ENCODE assay signal across 13 cellular contexts in genomic region chr2:23944527-23944926, GRCh38. TPM values are rescaled to one million over a fixed set of nuclear protein-coding genes. Genes with fewer than 3 reads are reported as not detected.
A peak's percentile ranks its signal among the peaks of the same experiment; 100 is the strongest.
DNase-seq lines count a peak whose midpoint lies in the region; ATAC-seq and TF ChIP-seq lines count a peak whose summit lies in the region.
"Had no signal": no experiment of that assay in that cellular context is flagged by ENCODE, and none has a peak within 500 bp of the region (broad histone marks: within the 10 kb centered on the region; RNA-seq: fewer than 3 reads in every experiment).

No MANE protein-coding gene starts in this region.

- H3K36me3 ChIP-seq in endodermal cell (ENCODE audit: control insufficient read depth, insufficient read depth, low read length) = no peaks in the 10 kb centered on the region

- no peaks in the 10 kb centered on the region for H3K4me1 ChIP-seq in endodermal cell (ENCODE audit: control insufficient read depth, insufficient read depth, low read length)

- intact Hi-C loops in activated CD4-positive, alpha-beta T cell treated with anti-CD3 and anti-CD28 coated beads for 36 hours (cut with DNase I, micrococcal nuclease) = loop anchor here in 1 of 2 experiments (5.0 kb wide), 1 partner anchor 103 kb away; the partner anchor contains the start of genes FKBP1B and WDCP

- POLR2A ChIA-PET in activated CD4-positive, alpha-beta T cell treated with anti-CD3 and anti-CD28 coated beads for 36 hours (lab: Charles Lee) = interaction anchor here (0.6 kb wide), 2 partner anchors 67 to 432 kb away, joined by 3 read pairs; no protein-coding TSS in a partner anchor

- H3K27me3 Mint-ChIP-seq in endodermal cell (ENCODE audit: insufficient read depth) = no peaks in the 10 kb centered on the region
- H3K27me3 Mint-ChIP-seq in mesothelial cell of epicardium (ENCODE audit: low read depth) = no peaks in the 10 kb centered on the region
- no peaks in the 10 kb centered on the region for H3K27me3 Mint-ChIP-seq in activated CD4-positive, alpha-beta T cell treated with anti-CD3 and anti-CD28 coated beads for 36 hours
- H3K27me3 Mint-ChIP-seq in nephron progenitor cell (ENCODE audit: low read depth, poor library complexity) = no peaks in the 10 kb centered on the region
- H3K27me3 Mint-ChIP-seq: activated naive CD8-positive, alpha-beta T cell treated with anti-CD3 and anti-CD28 coated beads, Interleukin-2, amount 10 ng/mL, durations not matched to agents 7 days and 5 days; CD4-positive, CD25-positive, alpha-beta regulatory T cell had no signal

- no peaks in the 10 kb centered on the region for H3K9me3 ChIP-seq in endodermal cell (ENCODE audit: control insufficient read depth, low read length)

- H3K4me3 Mint-ChIP-seq in endodermal cell (no peak overlapping the region), mesothelial cell of epicardium (no peak overlapping the region), nephron progenitor cell (no peak overlapping the region)
- no peak overlapping the region for H3K4me3 Mint-ChIP-seq in activated CD4-positive, alpha-beta T cell treated with anti-CD3 and anti-CD28 coated beads for 36 hours
- H3K4me3 Mint-ChIP-seq: activated naive CD8-positive, alpha-beta T cell treated with anti-CD3 and anti-CD28 coated beads, Interleukin-2, amount 10 ng/mL, durations not matched to agents 7 days and 5 days had no signal

- peaks cover 14% of the 10 kb centered on the region for H3K36me3 Mint-ChIP-seq in endodermal cell (ENCODE audit: low read depth)
- H3K36me3 Mint-ChIP-seq in mesothelial cell of epicardium = peaks cover 8% of the 10 kb centered on the region
- H3K36me3 Mint-ChIP-seq in activated CD4-positive, alpha-beta T cell treated with anti-CD3 and anti-CD28 coated beads for 36 hours (ENCODE audit: low read depth) = peaks cover 4% of the 10 kb centered on the region
- H3K36me3 Mint-ChIP-seq in nephron progenitor cell (ENCODE audit: low read depth) = peaks cover 27% of the 10 kb centered on the region

- WGBS in endodermal cell (ENCODE audit: insufficient coverage in 1 of 2, insufficient read length in 1 of 2), 2 experiments = 56 to 80% methylated on average over 1 of the region's 1 CpG

- ATAC-seq in activated CD4-positive, alpha-beta T cell treated with anti-CD3 and anti-CD28 coated beads for 36 hours = no peak

- DNase-seq in RPMI7951 (ENCODE audit: low read depth) (peak; percentile 50), endodermal cell (peak; percentile 80), mesothelial cell of epicardium (ENCODE audit: low spot score in 2 of 2, unreplicated experiment in 2 of 2) (no peak), superior temporal gyrus (ENCODE audit: extremely low spot score) (peak; percentile 67), occipital lobe (lab: John Stamatoyannopoulos, UW) (no peak), NCI-H1048 (lab: John Stamatoyannopoulos, UW) (no peak), nephron progenitor cell (no peak)
- no peak for DNase-seq in activated CD4-positive, alpha-beta T cell treated with anti-CD3 and anti-CD28 coated beads for 36 hours
- DNase-seq: activated naive CD8-positive, alpha-beta T cell treated with anti-CD3 and anti-CD28 coated beads, Interleukin-2, amount 10 ng/mL, durations not matched to agents 7 days and 5 days; CD4-positive, CD25-positive, alpha-beta regulatory T cell; Karpas-422; NK-92 treated with Interleukin-12 subunit alpha and Interleukin-12 subunit beta, amount 100 ng/mL, for 24 hours had no signal

- H3K9ac ChIP-seq in endodermal cell (ENCODE audit: extremely low read depth, low read length, poor library complexity, severe bottlenecking) = no peak overlapping the region

- H3K9me3 Mint-ChIP-seq in endodermal cell (no peaks in the 10 kb centered on the region), mesothelial cell of epicardium (no peaks in the 10 kb centered on the region), nephron progenitor cell (no peaks in the 10 kb centered on the region)
- H3K9me3 Mint-ChIP-seq in activated CD4-positive, alpha-beta T cell treated with anti-CD3 and anti-CD28 coated beads for 36 hours (ENCODE audit: low read depth) = no peaks in the 10 kb centered on the region
- H3K9me3 Mint-ChIP-seq: activated naive CD8-positive, alpha-beta T cell treated with anti-CD3 and anti-CD28 coated beads, Interleukin-2, amount 10 ng/mL, durations not matched to agents 7 days and 5 days had no signal

- no peaks in the 10 kb centered on the region for H3K27me3 ChIP-seq in endodermal cell (ENCODE audit: control insufficient read depth, insufficient read depth, low read length, poor library complexity, severe bottlenecking)
- H3K27me3 ChIP-seq: SJSA1 had no signal

- TF ChIP-seq CTCF in endodermal cell (conservative IDR thresholded peaks at IDR 0.05) = no peak
- TF ChIP-seq CTCF in mesothelial cell of epicardium (IDR thresholded peaks at IDR 0.05; ENCODE audit: unreplicated experiment) = no peak
- TF ChIP-seq CTCF in nephron progenitor cell (IDR thresholded peaks at IDR 0.05) = no peak

- CTCF ChIA-PET in activated CD4-positive, alpha-beta T cell treated with anti-CD3 and anti-CD28 coated beads for 36 hours (lab: Charles Lee) = interaction anchor here (1.0 to 1.3 kb wide), 2 partner anchors 17 to 140 kb away, joined by 3 to 6 read pairs; partner anchors contain the start of gene TP53I3

- no peak overlapping the region for H3K4me3 ChIP-seq in endodermal cell (ENCODE audit: low read length)
- H3K4me3 ChIP-seq: SJSA1 had no signal

- H3K4me1 Mint-ChIP-seq in endodermal cell (peaks cover 27% of the 10 kb centered on the region), mesothelial cell of epicardium (peaks cover 19% of the 10 kb centered on the region), nephron progenitor cell (peaks cover 47% of the 10 kb centered on the region)
- peaks cover 12% of the 10 kb centered on the region for H3K4me1 Mint-ChIP-seq in activated CD4-positive, alpha-beta T cell treated with anti-CD3 and anti-CD28 coated beads for 36 hours

- H3K27ac Mint-ChIP-seq in endodermal cell (peak overlapping the region; percentile 41), mesothelial cell of epicardium (peak overlapping the region; percentile 7), nephron progenitor cell (no peak overlapping the region)
- no peak overlapping the region for H3K27ac Mint-ChIP-seq in activated CD4-positive, alpha-beta T cell treated with anti-CD3 and anti-CD28 coated beads for 36 hours
- H3K27ac Mint-ChIP-seq: activated naive CD8-positive, alpha-beta T cell treated with anti-CD3 and anti-CD28 coated beads, Interleukin-2, amount 10 ng/mL, durations not matched to agents 7 days and 5 days; CD4-positive, CD25-positive, alpha-beta regulatory T cell had no signal

- H3K27ac ChIP-seq in endodermal cell (ENCODE audit: low read depth, low read length) = no peak overlapping the region
- H3K27ac ChIP-seq: SJSA1 had no signal

RNA-seq across cellular contexts. Expression of gene UBXN2A, which starts 4.3 kb away (rescaled TPM):
- 19.6 and 24.2 TPM in 2 replicates for total RNA-seq in RPMI7951 (2014; rRNA removed; shearing (Covaris generic))
- total RNA-seq in endodermal cell (10 to 100 TPM; 20.1 to 26.8 TPM), mesothelial cell of epicardium (21.0 to 23.0 TPM (median 22.1 TPM) in 3 replicates), occipital lobe (53.5 TPM)
- polyA plus RNA-seq in endodermal cell (2013, experiment 1 of 2) = 24.0 TPM
- polyA plus RNA-seq in endodermal cell (2013, experiment 2 of 2) = 28.1 TPM
- 10 to 100 TPM in 1 of 2 experiments, 1 to 10 TPM in 1; 9.1 to 10.5 TPM for total RNA-seq in activated CD4-positive, alpha-beta T cell treated with anti-CD3 and anti-CD28 coated beads for 36 hours

RNA-seq across cellular contexts. Expression of gene ATAD2B, which starts 17.6 kb away (rescaled TPM):
- total RNA-seq in RPMI7951 (2014; rRNA removed; shearing (Covaris generic)) = 6.0 and 7.6 TPM in 2 replicates
- total RNA-seq in endodermal cell (10 to 100 TPM; 18.6 to 20.7 TPM), mesothelial cell of epicardium (31.3 to 35.6 TPM (median 35.3 TPM) in 3 replicates), occipital lobe (68.5 TPM)
- polyA plus RNA-seq in endodermal cell (2013, experiment 1 of 2) = 13.7 TPM
- 12.6 TPM for polyA plus RNA-seq in endodermal cell (2013, experiment 2 of 2)
- total RNA-seq in activated CD4-positive, alpha-beta T cell treated with anti-CD3 and anti-CD28 coated beads for 36 hours = 10 to 100 TPM; 10.9 to 12.7 TPM

Comparison
In these comparisons a context has a peak if more than half of its experiments do, and no peak if none do; other contexts are left out.
1. DNase-seq: peak in RPMI7951 (single experiment), endodermal cell (single experiment) and superior temporal gyrus (single experiment); none in mesothelial cell of epicardium (0 of 2), occipital lobe (single experiment), NCI-H1048 (single experiment), activated CD4-positive, alpha-beta T cell treated with anti-CD3 and anti-CD28 coated beads for 36 hours (single experiment) and nephron progenitor cell (single experiment).
2. H3K27ac Mint-ChIP-seq: peak in endodermal cell (single experiment) and mesothelial cell of epicardium (single experiment); none in activated CD4-positive, alpha-beta T cell treated with anti-CD3 and anti-CD28 coated beads for 36 hours (single experiment) and nephron progenitor cell (single experiment).